In the genomic region with DNA sequence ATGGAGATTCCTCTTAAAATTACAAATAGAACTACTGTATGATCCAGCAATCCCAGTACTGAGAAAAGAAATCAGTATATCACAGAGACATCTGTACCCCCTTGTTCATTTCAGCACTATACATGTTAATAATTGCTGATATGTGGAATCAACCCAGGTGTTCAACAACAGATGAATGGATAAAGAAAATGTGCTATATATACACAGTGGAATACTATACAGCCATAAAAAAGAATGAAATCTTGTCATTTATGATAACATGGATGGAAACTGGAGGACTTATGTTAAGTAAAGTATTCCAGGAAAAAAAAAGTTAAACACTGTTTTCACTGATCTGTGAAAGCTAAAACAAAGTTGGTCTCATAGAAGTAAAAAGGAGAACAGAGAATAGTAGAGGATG, we compare ENCODE assay signal across 1 cellular context.
TF ChIP-seq lines count a peak whose summit lies in the region.

No MANE protein-coding gene starts in this region.

TF ChIP-seq in GM12878, 131 proteins besides CTCF, POLR2A, EP300 and RAD21 (continued from another document):
- TF ChIP-seq, protein P1, sequence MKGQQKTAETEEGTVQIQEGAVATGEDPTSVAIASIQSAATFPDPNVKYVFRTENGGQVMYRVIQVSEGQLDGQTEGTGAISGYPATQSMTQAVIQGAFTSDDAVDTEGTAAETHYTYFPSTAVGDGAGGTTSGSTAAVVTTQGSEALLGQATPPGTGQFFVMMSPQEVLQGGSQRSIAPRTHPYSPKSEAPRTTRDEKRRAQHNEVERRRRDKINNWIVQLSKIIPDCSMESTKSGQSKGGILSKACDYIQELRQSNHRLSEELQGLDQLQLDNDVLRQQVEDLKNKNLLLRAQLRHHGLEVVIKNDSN (IDR thresholded peaks at IDR 0.05; ENCODE audit: borderline replicate concordance, extremely low read length, insufficient read depth, low read depth, low read length) = no peak
- no peak for TF ChIP-seq JUND (IDR thresholded peaks at IDR 0.05; ENCODE audit: low read depth, low read length)
- TF ChIP-seq BRCA1 (IDR thresholded peaks at IDR 0.05; ENCODE audit: low read depth, low read length) = no peak
- TF ChIP-seq GATAD2B (conservative IDR thresholded peaks at IDR 0.05; ENCODE audit: low read depth) = no peak
- TF ChIP-seq TAF1 (IDR thresholded peaks at IDR 0.05; ENCODE audit: borderline replicate concordance, low read depth, low read length) = no peak
- TF ChIP-seq TCF3 (IDR thresholded peaks at IDR 0.05; ENCODE audit: borderline replicate concordance, insufficient read depth, low read depth, low read length) = no peak
